ENCODE assay signal across 1 cellular context in genomic region chr3:56986347-56986746, GRCh38.
TF ChIP-seq lines count a peak whose summit lies in the region.

No MANE protein-coding gene starts in this region.

TF ChIP-seq in H1, 55 proteins besides CTCF, POLR2A, EP300 and RAD21:
- TF ChIP-seq SIN3A (conservative IDR thresholded peaks at IDR 0.05 in 1 of 2, IDR thresholded peaks at IDR 0.05 in 1 of 2; ENCODE audit: low read depth in 1 of 2, low read length in 2 of 2) (no peak), JUND (IDR thresholded peaks at IDR 0.05; ENCODE audit: low read length) (no peak)
